Comparison of ENCODE assay signal across 23 cellular contexts in the genomic region with DNA sequence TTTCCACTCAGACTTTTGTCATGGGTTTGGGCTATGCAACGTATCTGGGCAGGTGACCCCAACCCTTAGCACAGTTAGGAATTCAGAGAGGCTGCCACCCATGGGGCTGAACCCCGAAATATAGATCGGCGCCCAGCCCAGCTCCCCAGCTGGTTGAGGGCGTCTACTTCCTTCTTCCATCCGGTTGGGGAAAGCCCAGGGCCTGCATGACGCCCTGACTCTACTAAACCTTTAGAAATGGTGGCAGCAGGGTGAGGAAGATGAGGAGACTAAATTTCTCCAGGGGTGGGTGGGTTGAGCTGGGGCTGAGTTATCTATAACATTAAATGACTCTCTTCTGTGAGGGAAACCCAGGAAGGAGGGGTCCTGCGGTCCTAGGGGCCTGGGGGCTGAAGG. TPM values are rescaled to one million over a fixed set of nuclear protein-coding genes. Genes with fewer than 3 reads are reported as not detected.
DNase-seq lines count a peak whose midpoint lies in the region; ATAC-seq and TF ChIP-seq lines count a peak whose summit lies in the region.
"Had no signal": no experiment of that assay in that cellular context is flagged by ENCODE, and none has a peak within 500 bp of the region (broad histone marks: within the 10 kb centered on the region; RNA-seq: fewer than 3 reads in every experiment).

No MANE protein-coding gene starts in this region.

- no peaks in the 10 kb centered on the region for H4K20me1 ChIP-seq in IMR-90 (ENCODE audit: insufficient read depth, low read length)

- H2BK15ac ChIP-seq in IMR-90 (ENCODE audit: low read depth, low read length), result no peak overlapping the region

- no peaks in the 10 kb centered on the region for H3K27me3 Mint-ChIP-seq in Calu3 (ENCODE audit: unreplicated experiment)

- TF ChIP-seq CTCF in Calu3 (IDR thresholded peaks at IDR 0.05; ENCODE audit: unreplicated experiment) (no peak), IMR-90 (conservative IDR thresholded peaks at IDR 0.05; ENCODE audit: low read depth, low read length) (no peak), esophagus squamous epithelium (IDR thresholded peaks at IDR 0.05) (no peak), spleen (IDR thresholded peaks at IDR 0.05 in 8 of 11, conservative IDR thresholded peaks at IDR 0.05 in 3 of 11) (no peak)

- no peaks in the 10 kb centered on the region for H3K9me1 ChIP-seq in IMR-90 (ENCODE audit: insufficient read depth, low read length)

- H3K9me3 ChIP-seq in IMR-90 (ENCODE audit: control insufficient read depth, insufficient read depth, low read length) (no peaks in the 10 kb centered on the region), esophagus squamous epithelium (no peaks in the 10 kb centered on the region), spleen (peaks cover 0 to 3% (median 0%) of the 10 kb centered on the region in 8 donors)
- H3K9me3 ChIP-seq: Caco-2, prostate gland, upper lobe of left lung had no signal

- H3K4me3 ChIP-seq in IMR-90 (ENCODE audit: insufficient read depth, low read depth, low read length) (no peak overlapping the region), esophagus squamous epithelium (peak overlapping the region in 2 of 4 donors; percentile 46 to 74), spleen (peak overlapping the region in 4 of 8 donors; percentile 30 to 84 (median 40))
- H3K4me3 ChIP-seq: prostate gland, SK-N-MC had no signal

- no peak overlapping the region for H2AK5ac ChIP-seq in IMR-90 (ENCODE audit: low read depth, low read length)

- H3K14ac ChIP-seq in IMR-90 (replicated peaks; ENCODE audit: low read depth, low read length), result no peak overlapping the region

- no peak overlapping the region for H3K4me2 ChIP-seq in IMR-90 (ENCODE audit: low read depth, low read length)

- POLR2A ChIA-PET in IMR-90 (lab: Charles Lee; ENCODE audit: unreplicated experiment), result no interaction called here

- H4K8ac ChIP-seq in IMR-90 (ENCODE audit: low read depth in 2 of 2, low read length in 2 of 2), result no peak overlapping the region

- H3K4me1 ChIP-seq in IMR-90 (ENCODE audit: control insufficient read depth, insufficient read depth, low read length), result peaks cover 8% of the 10 kb centered on the region; the same call in 1 of the 2 replicates
- H3K4me1 ChIP-seq in esophagus squamous epithelium, result peaks cover 16 to 74% (median 31%) of the 10 kb centered on the region in 3 donors
- peaks cover 6 to 66% (median 36%) of the 10 kb centered on the region in 6 donors for H3K4me1 ChIP-seq in spleen
- H3K4me1 ChIP-seq: Caco-2, prostate gland had no signal

- H3K27ac Mint-ChIP-seq in Calu3 (ENCODE audit: unreplicated experiment), result no peak overlapping the region
- H3K27ac Mint-ChIP-seq: activated CD8-positive, alpha-beta T cell treated with anti-CD3 and anti-CD28 coated beads for 36 hours had no signal

- dilution Hi-C loops in IMR-90 (cut with HindIII; ENCODE audit: low sequenced_read_pairs, unreplicated experiment), result no loop called here

- no peak overlapping the region for H2BK20ac ChIP-seq in IMR-90 (ENCODE audit: low read depth, low read length)

- H3K27ac ChIP-seq in IMR-90 (ENCODE audit: insufficient read depth, low read length), result no peak overlapping the region
- H3K27ac ChIP-seq in esophagus squamous epithelium, result peak overlapping the region in 3 of 4 donors; percentile 93 to 94 (median 93)
- peak overlapping the region in 7 of 8 donors; percentile 78 to 91 (median 90) for H3K27ac ChIP-seq in spleen
- no peak overlapping the region for H3K27ac ChIP-seq in caudate nucleus (ENCODE audit: low read depth, low read length)
- H3K27ac ChIP-seq: prostate gland, SK-N-MC had no signal

- no peak overlapping the region for H4K5ac ChIP-seq in IMR-90 (ENCODE audit: low read depth, low read length)

- no peak for TF ChIP-seq RAD21 in IMR-90 (IDR thresholded peaks at IDR 0.05; ENCODE audit: low read length)

- H3K4ac ChIP-seq in IMR-90 (ENCODE audit: low read depth, low read length), result no peak overlapping the region

- H3K79me1 ChIP-seq in IMR-90 (ENCODE audit: low read depth in 1 of 2, low read length in 2 of 2), result peaks cover 19 to 44% of the 10 kb centered on the region in 2 experiments

- no peak overlapping the region for H3K4me3 Mint-ChIP-seq in Calu3 (ENCODE audit: low read depth, unreplicated experiment)
- H3K4me3 Mint-ChIP-seq: nephron had no signal

- peaks cover 18% of the 10 kb centered on the region for H3K4me1 Mint-ChIP-seq in Calu3 (ENCODE audit: low read depth, unreplicated experiment)

- H3K27me3 ChIP-seq in IMR-90 (ENCODE audit: control insufficient read depth, insufficient read depth, low read length), result no peaks in the 10 kb centered on the region
- H3K27me3 ChIP-seq in esophagus squamous epithelium, result peaks cover 0 to 99% (median 19%) of the 10 kb centered on the region in 4 donors
- peaks cover 0 to 100% (median 73%) of the 10 kb centered on the region in 7 donors for H3K27me3 ChIP-seq in spleen (replicated peaks in 1 of 7)

- H2AK9ac ChIP-seq in IMR-90 (replicated peaks; ENCODE audit: low read depth, low read length, poor library complexity), result peak overlapping the region; percentile 14

- CTCF ChIA-PET in Calu3 (lab: Charles Lee) (interaction anchor here (0.6 to 2.8 kb wide), 2 partner anchors 31 to 1610 kb away, joined by 3 to 19 read pairs; no protein-coding TSS in a partner anchor), IMR-90 (lab: Yijun Ruan, JAX) (no interaction called here)

- no peaks in the 10 kb centered on the region for H3K9me3 Mint-ChIP-seq in Calu3 (ENCODE audit: low read depth, unreplicated experiment)
- H3K9me3 Mint-ChIP-seq: activated CD8-positive, alpha-beta T cell treated with anti-CD3 and anti-CD28 coated beads for 36 hours; nephron had no signal

- ATAC-seq in IMR-90 (ENCODE audit: low read depth) (no peak), GM18511 (IDR thresholded peaks at IDR 0.05; ENCODE audit: unreplicated experiment) (no peak), GM21717 (IDR thresholded peaks at IDR 0.05; ENCODE audit: unreplicated experiment) (no peak)
- ATAC-seq: activated CD8-positive, alpha-beta T cell treated with anti-CD3 and anti-CD28 coated beads for 36 hours; HepG2; left colon; stimulated activated naive CD8-positive, alpha-beta T cell treated with anti-CD3 and anti-CD28 coated beads, Interleukin-15, Interleukin-2, amounts not matched to agents 100 U/mL and 50 U/mL, for 24 hours had no signal

- no peak overlapping the region for H3K56ac ChIP-seq in IMR-90 (ENCODE audit: extremely low read depth, insufficient read depth, low read length)

- no peak overlapping the region for H3K18ac ChIP-seq in IMR-90 (ENCODE audit: low read depth, low read length)

- no peaks in the 10 kb centered on the region for H3K36me3 ChIP-seq in IMR-90 (ENCODE audit: control insufficient read depth, insufficient read depth, low read length)
- H3K36me3 ChIP-seq in esophagus squamous epithelium, result no peaks in the 10 kb centered on the region
- H3K36me3 ChIP-seq in spleen, result no peaks in the 10 kb centered on the region
- H3K36me3 ChIP-seq: prostate gland, upper lobe of left lung had no signal

- H2BK120ac ChIP-seq in IMR-90 (ENCODE audit: low read depth, low read length), result no peak overlapping the region

- WGBS in IMR-90 (ENCODE audit: extremely low coverage in 2 of 2, insufficient read length in 1 of 2), 2 experiments, result no CpG with 5 or more reads among the region's 8 CpGs
- WGBS in esophagus squamous epithelium, 2 donors, result 67 to 86% methylated on average over 5 to 7 of the region's 8 CpGs
- WGBS in spleen, 5 donors, result 2 to 27% (median 21%) methylated on average over 7 to 8 of the region's 8 CpGs

- in situ Hi-C loops in IMR-90 (cut with MboI; ENCODE audit: low sequenced_read_pairs), result no loop called here

- peak overlapping the region; percentile 6 for H2AFZ ChIP-seq in IMR-90 (replicated peaks; ENCODE audit: low read length, poor library complexity)

- BruUV-seq in Calu3 (replicated peaks; lab: Mats Ljungman, UMichigan) (no TSS peak), IMR-90 (replicated peaks; lab: Mats Ljungman, UMichigan) (no TSS peak)

- no peak overlapping the region for H4K91ac ChIP-seq in IMR-90 (ENCODE audit: insufficient read depth, low read depth, low read length)

- no peak overlapping the region for H3K23ac ChIP-seq in IMR-90 (ENCODE audit: low read depth, low read length)

- intact Hi-C loops in Calu3 (cut with micrococcal nuclease; ENCODE audit: unreplicated experiment) (loop anchor here (2.0 to 5.0 kb wide), 5 partner anchors 60 to 1399 kb away; no protein-coding TSS in a partner anchor), IMR-90 (cut with micrococcal nuclease) (loop anchor here (5.0 to 10.0 kb wide), 2 partner anchors 224 to 1936 kb away; no protein-coding TSS in a partner anchor), esophagus squamous epithelium (cut with DNase I) (no loop called here), spleen (cut with DNase I; ENCODE audit: low total_unique reads) (loop anchor here (10.0 kb wide), 1 partner anchor 876 kb away; no protein-coding TSS in a partner anchor)

- no peak overlapping the region for H2BK5ac ChIP-seq in IMR-90 (ENCODE audit: low read depth, low read length, poor library complexity, severe bottlenecking)

- H3K9ac ChIP-seq in IMR-90 (ENCODE audit: low read depth, low read length), result no peak overlapping the region

- TF ChIP-seq POLR2A in IMR-90 (IDR thresholded peaks at IDR 0.05; ENCODE audit: low read depth, low read length) (no peak), esophagus squamous epithelium (IDR thresholded peaks at IDR 0.05) (no peak), spleen (IDR thresholded peaks at IDR 0.05) (no peak)

- peaks cover 12% of the 10 kb centered on the region for H3K36me3 Mint-ChIP-seq in Calu3 (ENCODE audit: insufficient read depth, unreplicated experiment)

- DNase-seq in Calu3, result peak; percentile 44
- DNase-seq in IMR-90, result no peak
- DNase-seq in esophagus squamous epithelium (lab: John Stamatoyannopoulos, UW), result no peak
- DNase-seq in spleen, result no peak
- DNase-seq in caudate nucleus (lab: John Stamatoyannopoulos, UW), result no peak
- DNase-seq: activated CD8-positive, alpha-beta T cell treated with anti-CD3 and anti-CD28 coated beads for 36 hours; activated naive CD4-positive, alpha-beta T cell treated with anti-CD3 and anti-CD28 coated beads, Interleukin-2, amount 50 U/mL, for 16 hours; activated T-cell treated with anti-CD3 and anti-CD28 coated beads, Interleukin-2, amount 50 U/mL, for 1 hour; AML-193; Caco-2; cortex of kidney; left colon; NCI-H510A; NK-92 treated with Interleukin-12 subunit alpha and Interleukin-12 subunit beta, amount 100 ng/mL, for 24 hours; stimulated activated CD4-positive, alpha-beta T cell treated with anti-CD3 and anti-CD28 coated beads, Interleukin-2, amount 100 ng/mL, for 24 hours; stimulated activated naive CD8-positive, alpha-beta T cell treated with anti-CD3 and anti-CD28 coated beads, Interleukin-15, Interleukin-2, amounts not matched to agents 100 U/mL and 50 U/mL, for 24 hours; upper lobe of left lung had no signal

TF ChIP-seq in IMR-90, 13 proteins besides CTCF, POLR2A, EP300 and RAD21 (continues in another document):
- no peak for TF ChIP-seq BHLHE40 (IDR thresholded peaks at IDR 0.05; ENCODE audit: low read depth, low read length)

RNA-seq across cellular contexts. Expression of a gene that starts 28.3 kb away (rescaled TPM):
- total RNA-seq in Calu3 (2022) (158 and 167 TPM in 2 replicates), IMR-90 (2012; rRNA removed) (20.3 and 28.1 TPM in 2 replicates), esophagus squamous epithelium (10 to 100 TPM in 1 of 4 donors, 1 to 10 TPM in 3; 3.7 to 15.6 (median 6.4) TPM), spleen (100 to 1,000 TPM in 6 of 7 donors, 10 to 100 TPM in 1; 87.1 to 256 (median 121) TPM)
- polyA plus RNA-seq in IMR-90 (2012; rRNA removed) (161 and 185 TPM in 2 replicates), spleen (10 to 100 TPM; 18.6 to 39.4 (median 23.7) TPM)
- 113 and 142 TPM in 2 replicates for polyA plus RNA-seq in IMR-90 (2012; cell fraction: cytosol; rRNA removed)
- 109 and 182 TPM in 2 replicates for polyA plus RNA-seq in IMR-90 (2012; cell fraction: nucleus; rRNA removed; ENCODE audit: low replicate concordance)
- total RNA-seq: activated CD8-positive, alpha-beta T cell treated with anti-CD3 and anti-CD28 coated beads for 36 hours had no signal

Comparison
In these comparisons a context has a peak if more than half of its experiments do, and no peak if none do; other contexts are left out.
1. H3K27ac ChIP-seq: peak in esophagus squamous epithelium (3 of 4) and spleen (7 of 8); none in IMR-90 (single experiment) and caudate nucleus (single experiment).